ENCODE assay signal across 19 cellular contexts in the genomic region with DNA sequence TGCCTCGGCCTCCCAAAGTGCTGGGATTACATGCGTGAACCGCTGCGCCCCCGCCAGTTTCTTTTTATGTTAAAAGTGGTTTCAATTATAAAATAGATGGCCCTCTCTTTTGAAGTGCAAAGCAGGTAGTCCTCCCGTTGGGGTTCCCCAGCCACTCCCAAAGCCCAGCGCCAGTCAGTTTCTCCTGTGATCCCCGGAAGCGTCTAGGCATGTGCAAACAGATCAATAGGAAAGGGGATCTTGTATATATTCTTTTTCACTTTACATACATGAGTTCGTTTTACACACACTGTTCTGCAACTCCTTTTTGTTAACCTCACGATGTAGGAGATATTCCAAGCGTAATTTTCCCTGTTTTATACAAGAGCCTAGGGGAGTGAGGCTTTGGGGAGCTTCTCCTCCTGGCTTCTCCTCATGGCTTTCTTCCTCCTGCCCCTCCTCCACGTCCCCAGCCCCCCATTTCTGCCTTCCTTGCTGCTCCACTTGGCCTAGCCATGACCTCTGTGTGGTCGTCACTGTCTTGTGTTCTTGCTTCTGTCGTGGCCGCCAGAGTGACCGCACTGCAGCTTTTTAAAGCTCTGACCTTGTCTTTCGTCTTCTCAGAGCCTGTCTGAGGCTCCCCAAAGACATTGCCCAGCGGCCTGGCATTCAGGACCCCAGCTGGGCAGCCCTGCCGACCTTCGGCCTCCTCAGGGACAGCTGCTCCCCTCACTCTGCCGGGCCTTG. TPM values are rescaled to one million over a fixed set of nuclear protein-coding genes. Genes with fewer than 3 reads are reported as not detected.
"Had no signal": no experiment of that assay in that cellular context is flagged by ENCODE, and none has a peak within 500 bp of the region (broad histone marks: within the 10 kb centered on the region; RNA-seq: fewer than 3 reads in every experiment).

No MANE protein-coding gene starts in this region.

- ATAC-seq: effector memory CD8-positive, alpha-beta T cell; gastroesophageal sphincter; stimulated activated naive CD8-positive, alpha-beta T cell treated with anti-CD3 and anti-CD28 coated beads, Interleukin-15, amount 100 ng/mL, for 72 hours had no signal

- H3K4me1 Mint-ChIP-seq: activated CD4-positive, alpha-beta T cell treated with anti-CD3 and anti-CD28 coated beads, Interleukin-2, amount 10 ng/mL, durations not matched to agents 24 days and 14 days had no signal

- H3K27ac Mint-ChIP-seq: activated CD4-positive, alpha-beta T cell treated with anti-CD3 and anti-CD28 coated beads, Interleukin-2, amount 10 ng/mL, durations not matched to agents 24 days and 14 days; dendritic cell treated with granulocyte-macrophage colony-stimulating factor and Interleukin-4, amounts not matched to agents 40 ng/mL and 50 ng/mL, for 4 days; effector memory CD8-positive, alpha-beta T cell; naive thymus-derived CD4-positive, alpha-beta T cell; T-cell had no signal

- H3K4me1 ChIP-seq: lower lobe of right lung had no signal

- H3K36me3 ChIP-seq: brain microvascular endothelial cell, gastroesophageal sphincter, lower lobe of right lung, thoracic aorta, uterus had no signal

- H3K4me3 ChIP-seq: lower lobe of right lung had no signal

- H3K27ac ChIP-seq: brain microvascular endothelial cell, gastroesophageal sphincter, thoracic aorta, VCaP had no signal

- H3K36me3 Mint-ChIP-seq: naive thymus-derived CD4-positive, alpha-beta T cell; T-cell had no signal

- H3K9me3 ChIP-seq: gastroesophageal sphincter, lower lobe of right lung, thoracic aorta, uterus had no signal

- DNase-seq: activated CD4-positive, alpha-beta T cell treated with anti-CD3 and anti-CD28 coated beads, Interleukin-2, amount 10 ng/mL, durations not matched to agents 24 days and 14 days; activated naive CD4-positive, alpha-beta T cell treated with Interleukin-2 at 50 U/mL for 16 hours; brain microvascular endothelial cell; cerebellar nuclear complex; effector memory CD8-positive, alpha-beta T cell; hippocampal formation; lower lobe of right lung; stimulated activated CD4-positive, alpha-beta T cell treated with anti-CD3 and anti-CD28 coated beads, Interleukin-4, amount 100 ng/mL, for 24 hours; T1000 had no signal

- H3K27me3 ChIP-seq: brain microvascular endothelial cell had no signal

- H3K9me3 Mint-ChIP-seq: activated CD4-positive, alpha-beta T cell treated with anti-CD3 and anti-CD28 coated beads, Interleukin-2, amount 10 ng/mL, durations not matched to agents 24 days and 14 days; dendritic cell treated with granulocyte-macrophage colony-stimulating factor and Interleukin-4, amounts not matched to agents 40 ng/mL and 50 ng/mL, for 4 days; effector memory CD8-positive, alpha-beta T cell; stimulated activated naive CD8-positive, alpha-beta T cell treated with anti-CD3 and anti-CD28 coated beads, Interleukin-15, amount 100 ng/mL, for 72 hours; T-cell had no signal

- H3K4me3 Mint-ChIP-seq: activated CD4-positive, alpha-beta T cell treated with anti-CD3 and anti-CD28 coated beads, Interleukin-2, amount 10 ng/mL, durations not matched to agents 24 days and 14 days; dendritic cell treated with granulocyte-macrophage colony-stimulating factor and Interleukin-4, amounts not matched to agents 40 ng/mL and 50 ng/mL, for 4 days; effector memory CD8-positive, alpha-beta T cell; naive thymus-derived CD4-positive, alpha-beta T cell; stimulated activated naive CD8-positive, alpha-beta T cell treated with anti-CD3 and anti-CD28 coated beads, Interleukin-15, amount 100 ng/mL, for 72 hours; T-cell had no signal

RNA-seq across cellular contexts. Expression of a gene that starts 16.1 kb away (rescaled TPM):
- total RNA-seq: activated CD4-positive, alpha-beta T cell treated with anti-CD3 and anti-CD28 coated beads, Interleukin-2, amount 10 ng/mL, durations not matched to agents 24 days and 14 days; epithelial cell of proximal tubule; gastroesophageal sphincter; lower lobe of right lung; naive thymus-derived CD4-positive, alpha-beta T cell; osteoblast; thoracic aorta had no signal
- polyA plus RNA-seq: naive thymus-derived CD4-positive, alpha-beta T cell had no signal
